In the genomic region with DNA sequence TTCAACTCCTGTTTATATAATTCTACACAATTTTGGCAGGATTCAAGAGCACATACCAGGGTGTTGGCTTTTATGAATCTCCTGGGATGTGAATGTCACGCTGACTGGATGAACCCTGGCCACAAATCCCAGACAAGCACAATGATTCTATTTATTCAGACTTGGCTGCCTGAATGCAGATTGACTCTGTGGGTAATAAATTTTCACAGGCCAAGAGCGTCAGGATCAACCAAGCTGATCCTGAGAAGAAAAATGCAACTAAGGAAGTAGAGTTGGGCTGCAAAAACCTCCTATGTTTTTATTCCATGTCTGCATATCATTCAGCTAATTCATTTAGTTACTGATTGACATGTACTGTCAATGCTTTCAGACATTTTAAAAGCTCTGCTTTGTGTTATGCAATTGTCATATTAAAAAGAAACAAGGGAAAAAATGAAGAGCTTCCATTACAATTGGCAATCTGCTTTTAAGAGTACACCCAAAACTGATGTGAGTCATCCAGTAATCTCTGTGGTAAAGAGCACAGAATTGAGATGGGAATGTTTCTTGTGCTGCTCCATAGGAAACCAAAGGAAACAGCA, we compare ENCODE assay signal across 9 cellular contexts.
DNase-seq lines count a peak whose midpoint lies in the region; ATAC-seq, FAIRE-seq and TF ChIP-seq lines count a peak whose summit lies in the region.
"Had no signal": no experiment of that assay in that cellular context is flagged by ENCODE, and none has a peak within 500 bp of the region (broad histone marks: within the 10 kb centered on the region; RNA-seq: fewer than 3 reads in every experiment).

No MANE protein-coding gene starts in this region.

- peaks cover 9 to 12% of the 10 kb centered on the region in 2 donors for H3K4me1 ChIP-seq in gastrocnemius medialis
- H3K4me1 ChIP-seq in trophoblast cell (ENCODE audit: control insufficient read depth in 1 of 2, insufficient read depth in 2 of 2, low read length in 2 of 2): no peaks in the 10 kb centered on the region

- DNase-seq in GOT3 (lab: John Stamatoyannopoulos, UW) (peak; percentile 6), SK-MEL-5 (ENCODE audit: low read depth, low spot score) (peak; percentile 93), frontal cortex (ENCODE audit: low spot score in 2 of 2) (peak; percentile 25 to 31), gastrocnemius medialis (peak; percentile 17 to 52), trophoblast cell (no peak)
- DNase-seq: naive B cell had no signal

- H3K14ac ChIP-seq in trophoblast cell (ENCODE audit: low read length): no peak overlapping the region

- H2BK12ac ChIP-seq in trophoblast cell (ENCODE audit: low read length): no peak overlapping the region

- TF ChIP-seq POLR2A in gastrocnemius medialis (IDR thresholded peaks at IDR 0.05): no peak

- TF ChIP-seq CTCF in gastrocnemius medialis (IDR thresholded peaks at IDR 0.05 in 4 of 5, conservative IDR thresholded peaks at IDR 0.05 in 1 of 5): no peak

- H3K27ac ChIP-seq in gastrocnemius medialis: peak overlapping the region in 1 of 4 donors; percentile 1
- H3K27ac ChIP-seq in trophoblast cell (ENCODE audit: low read depth, low read length): no peak overlapping the region

- no peak overlapping the region for H4K91ac ChIP-seq in trophoblast cell (ENCODE audit: low read depth, low read length)

- H3K4me3 ChIP-seq in gastrocnemius medialis: no peak overlapping the region
- H3K4me3 ChIP-seq in trophoblast cell (ENCODE audit: low read depth, low read length): no peak overlapping the region

- no peak overlapping the region for H4K8ac ChIP-seq in trophoblast cell (ENCODE audit: low read depth, low read length)

- no CpG with 5 or more reads among the region's 2 CpGs for WGBS in trophoblast cell (ENCODE audit: extremely low coverage, insufficient coverage, insufficient read length)

- in situ Hi-C loops in SK-MEL-5 (cut with HindIII; ENCODE audit: low pct_unique_long_range_greater_than_20kb, low sequenced_read_pairs) (no loop called here), gastrocnemius medialis (cut with MboI; ENCODE audit: low sequenced_read_pairs in 4 of 4) (no loop called here)

- no peak overlapping the region for H3K18ac ChIP-seq in trophoblast cell (ENCODE audit: low read length)

- no peak overlapping the region for H2BK120ac ChIP-seq in trophoblast cell (ENCODE audit: insufficient read depth, low read length, poor library complexity)

- H3K4me2 ChIP-seq in trophoblast cell (ENCODE audit: low read length): no peak overlapping the region

- no peaks in the 10 kb centered on the region for H3K79me1 ChIP-seq in trophoblast cell (ENCODE audit: low read length)

- H3K27me3 ChIP-seq in gastrocnemius medialis (no peaks in the 10 kb centered on the region), trophoblast cell (ENCODE audit: insufficient read depth, low read length) (no peaks in the 10 kb centered on the region)

- H3K36me3 ChIP-seq in gastrocnemius medialis (no peaks in the 10 kb centered on the region), trophoblast cell (ENCODE audit: control insufficient read depth in 1 of 2, insufficient read depth in 2 of 2, low read length in 2 of 2) (no peaks in the 10 kb centered on the region)

- FAIRE-seq in frontal cortex (lab: Jason Lieb, UNC): no peak

- no peaks in the 10 kb centered on the region for H3K9me3 ChIP-seq in gastrocnemius medialis
- H3K9me3 ChIP-seq in trophoblast cell (ENCODE audit: insufficient read depth, low read depth, low read length): no peaks in the 10 kb centered on the region

- H2AFZ ChIP-seq in trophoblast cell (ENCODE audit: insufficient read depth, low read length, poor library complexity): no peak overlapping the region

- H3K4ac ChIP-seq in trophoblast cell (ENCODE audit: low read depth, low read length): no peak overlapping the region

- H3K9ac ChIP-seq in trophoblast cell (ENCODE audit: low read length): no peak overlapping the region

- peak; percentile 62 to 71 for ATAC-seq in gastrocnemius medialis
- no peak for ATAC-seq in HG03045 (IDR thresholded peaks at IDR 0.05; ENCODE audit: unreplicated experiment)
- ATAC-seq in HG03280 (IDR thresholded peaks at IDR 0.05; ENCODE audit: unreplicated experiment): no peak
- ATAC-seq in HG03135 (IDR thresholded peaks at IDR 0.05; ENCODE audit: unreplicated experiment): no peak

- no peak overlapping the region for H3K23ac ChIP-seq in trophoblast cell (ENCODE audit: low read length)

- H2BK5ac ChIP-seq in trophoblast cell (ENCODE audit: low read depth, low read length, poor library complexity): no peak overlapping the region

- H4K12ac ChIP-seq in trophoblast cell (ENCODE audit: low read depth, low read length): no peak overlapping the region

- H3K79me2 ChIP-seq in trophoblast cell (ENCODE audit: control insufficient read depth, insufficient read depth, low read length, poor library complexity): no peaks in the 10 kb centered on the region

- intact Hi-C loops in gastrocnemius medialis (cut with DNase I; ENCODE audit: low total_unique reads): no loop called here

- H2AK5ac ChIP-seq in trophoblast cell (ENCODE audit: low read length): no peak overlapping the region

Comparison
In these comparisons a context has a peak if more than half of its experiments do, and no peak if none do; other contexts are left out.
1. DNase-seq: peak in GOT3 (single experiment), SK-MEL-5 (single experiment), frontal cortex (2 of 2) and gastrocnemius medialis (2 of 2); none in trophoblast cell (0 of 2).
2. ATAC-seq: peak in gastrocnemius medialis (2 of 2); none in HG03045 (single experiment), HG03280 (single experiment) and HG03135 (single experiment).